In the genomic region with DNA sequence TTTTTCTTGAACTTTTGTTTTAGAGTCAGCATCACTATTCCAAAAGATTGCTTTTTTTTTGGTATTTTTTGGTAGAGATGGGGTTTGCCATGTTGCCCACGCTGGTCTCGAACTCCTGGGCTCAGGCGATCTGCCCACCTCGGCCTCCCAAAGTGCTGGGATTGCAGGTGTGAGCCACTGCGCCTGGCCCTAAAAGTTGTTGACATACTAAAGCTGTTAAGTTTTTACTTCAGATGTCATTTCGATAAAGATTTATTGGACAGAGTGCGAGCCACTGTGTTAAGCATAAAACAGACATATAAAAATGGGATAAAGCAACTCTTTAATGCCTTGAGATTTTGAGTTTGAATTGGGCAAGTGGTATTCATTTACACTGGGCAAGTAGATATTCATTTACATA, we compare ENCODE assay signal across 1 cellular context.
TF ChIP-seq lines count a peak whose summit lies in the region.

No MANE protein-coding gene starts in this region.

TF ChIP-seq in K562, 482 proteins besides CTCF, POLR2A, EP300 and RAD21:
- TF ChIP-seq, protein P1, sequence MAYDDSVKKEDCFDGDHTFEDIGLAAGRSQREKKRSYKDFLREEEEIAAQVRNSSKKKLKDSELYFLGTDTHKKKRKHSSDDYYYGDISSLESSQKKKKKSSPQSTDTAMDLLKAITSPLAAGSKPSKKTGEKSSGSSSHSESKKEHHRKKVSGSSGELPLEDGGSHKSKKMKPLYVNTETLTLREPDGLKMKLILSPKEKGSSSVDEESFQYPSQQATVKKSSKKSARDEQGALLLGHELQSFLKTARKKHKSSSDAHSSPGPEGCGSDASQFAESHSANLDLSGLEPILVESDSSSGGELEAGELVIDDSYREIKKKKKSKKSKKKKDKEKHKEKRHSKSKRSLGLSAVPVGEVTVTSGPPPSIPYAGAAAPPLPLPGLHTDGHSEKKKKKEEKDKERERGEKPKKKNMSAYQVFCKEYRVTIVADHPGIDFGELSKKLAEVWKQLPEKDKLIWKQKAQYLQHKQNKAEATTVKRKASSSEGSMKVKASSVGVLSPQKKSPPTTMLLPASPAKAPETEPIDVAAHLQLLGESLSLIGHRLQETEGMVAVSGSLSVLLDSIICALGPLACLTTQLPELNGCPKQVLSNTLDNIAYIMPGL (CRISPR knock-in tag; IDR thresholded peaks at IDR 0.05), result no peak
- TF ChIP-seq, protein P2, sequence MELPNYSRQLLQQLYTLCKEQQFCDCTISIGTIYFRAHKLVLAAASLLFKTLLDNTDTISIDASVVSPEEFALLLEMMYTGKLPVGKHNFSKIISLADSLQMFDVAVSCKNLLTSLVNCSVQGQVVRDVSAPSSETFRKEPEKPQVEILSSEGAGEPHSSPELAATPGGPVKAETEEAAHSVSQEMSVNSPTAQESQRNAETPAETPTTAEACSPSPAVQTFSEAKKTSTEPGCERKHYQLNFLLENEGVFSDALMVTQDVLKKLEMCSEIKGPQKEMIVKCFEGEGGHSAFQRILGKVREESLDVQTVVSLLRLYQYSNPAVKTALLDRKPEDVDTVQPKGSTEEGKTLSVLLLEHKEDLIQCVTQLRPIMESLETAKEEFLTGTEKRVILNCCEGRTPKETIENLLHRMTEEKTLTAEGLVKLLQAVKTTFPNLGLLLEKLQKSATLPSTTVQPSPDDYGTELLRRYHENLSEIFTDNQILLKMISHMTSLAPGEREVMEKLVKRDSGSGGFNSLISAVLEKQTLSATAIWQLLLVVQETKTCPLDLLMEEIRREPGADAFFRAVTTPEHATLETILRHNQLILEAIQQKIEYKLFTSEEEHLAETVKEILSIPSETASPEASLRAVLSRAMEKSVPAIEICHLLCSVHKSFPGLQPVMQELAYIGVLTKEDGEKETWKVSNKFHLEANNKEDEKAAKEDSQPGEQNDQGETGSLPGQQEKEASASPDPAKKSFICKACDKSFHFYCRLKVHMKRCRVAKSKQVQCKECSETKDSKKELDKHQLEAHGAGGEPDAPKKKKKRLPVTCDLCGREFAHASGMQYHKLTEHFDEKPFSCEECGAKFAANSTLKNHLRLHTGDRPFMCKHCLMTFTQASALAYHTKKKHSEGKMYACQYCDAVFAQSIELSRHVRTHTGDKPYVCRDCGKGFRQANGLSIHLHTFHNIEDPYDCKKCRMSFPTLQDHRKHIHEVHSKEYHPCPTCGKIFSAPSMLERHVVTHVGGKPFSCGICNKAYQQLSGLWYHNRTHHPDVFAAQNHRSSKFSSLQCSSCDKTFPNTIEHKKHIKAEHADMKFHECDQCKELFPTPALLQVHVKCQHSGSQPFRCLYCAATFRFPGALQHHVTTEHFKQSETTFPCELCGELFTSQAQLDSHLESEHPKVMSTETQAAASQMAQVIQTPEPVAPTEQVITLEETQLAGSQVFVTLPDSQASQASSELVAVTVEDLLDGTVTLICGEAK (IDR thresholded peaks at IDR 0.05), result peak; percentile 54; the same call in 1 of the 2 replicates
- TF ChIP-seq, protein P2 (CRISPR knock-in tag; IDR thresholded peaks at IDR 0.05), result no peak
